ENCODE assay signal across 2 cellular contexts in the genomic region with DNA sequence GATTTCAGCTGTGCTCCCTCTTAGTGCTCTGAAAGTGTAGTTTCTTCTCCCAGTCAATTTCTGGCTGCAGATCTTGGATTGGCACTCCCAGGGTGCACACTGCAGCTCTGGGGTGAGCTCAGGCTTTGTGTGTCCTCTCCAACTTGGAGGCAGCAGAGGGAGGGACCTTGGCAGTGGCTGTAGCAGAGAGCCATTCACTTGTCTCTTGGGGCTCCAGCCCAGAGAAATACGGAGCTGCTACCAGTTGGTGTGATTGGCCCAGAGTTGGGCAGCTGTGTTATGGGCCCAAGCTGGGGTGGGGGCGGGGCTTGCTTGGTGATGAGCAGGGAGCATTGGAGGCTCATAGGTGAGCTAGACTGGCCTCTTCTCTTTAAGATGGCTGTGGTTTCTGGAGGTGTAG.
TF ChIP-seq lines count a peak whose summit lies in the region.

No MANE protein-coding gene starts in this region.

TF ChIP-seq in GM23338, 12 proteins besides CTCF, POLR2A, EP300 and RAD21 (continued from another document):
- TF ChIP-seq, protein P1, sequence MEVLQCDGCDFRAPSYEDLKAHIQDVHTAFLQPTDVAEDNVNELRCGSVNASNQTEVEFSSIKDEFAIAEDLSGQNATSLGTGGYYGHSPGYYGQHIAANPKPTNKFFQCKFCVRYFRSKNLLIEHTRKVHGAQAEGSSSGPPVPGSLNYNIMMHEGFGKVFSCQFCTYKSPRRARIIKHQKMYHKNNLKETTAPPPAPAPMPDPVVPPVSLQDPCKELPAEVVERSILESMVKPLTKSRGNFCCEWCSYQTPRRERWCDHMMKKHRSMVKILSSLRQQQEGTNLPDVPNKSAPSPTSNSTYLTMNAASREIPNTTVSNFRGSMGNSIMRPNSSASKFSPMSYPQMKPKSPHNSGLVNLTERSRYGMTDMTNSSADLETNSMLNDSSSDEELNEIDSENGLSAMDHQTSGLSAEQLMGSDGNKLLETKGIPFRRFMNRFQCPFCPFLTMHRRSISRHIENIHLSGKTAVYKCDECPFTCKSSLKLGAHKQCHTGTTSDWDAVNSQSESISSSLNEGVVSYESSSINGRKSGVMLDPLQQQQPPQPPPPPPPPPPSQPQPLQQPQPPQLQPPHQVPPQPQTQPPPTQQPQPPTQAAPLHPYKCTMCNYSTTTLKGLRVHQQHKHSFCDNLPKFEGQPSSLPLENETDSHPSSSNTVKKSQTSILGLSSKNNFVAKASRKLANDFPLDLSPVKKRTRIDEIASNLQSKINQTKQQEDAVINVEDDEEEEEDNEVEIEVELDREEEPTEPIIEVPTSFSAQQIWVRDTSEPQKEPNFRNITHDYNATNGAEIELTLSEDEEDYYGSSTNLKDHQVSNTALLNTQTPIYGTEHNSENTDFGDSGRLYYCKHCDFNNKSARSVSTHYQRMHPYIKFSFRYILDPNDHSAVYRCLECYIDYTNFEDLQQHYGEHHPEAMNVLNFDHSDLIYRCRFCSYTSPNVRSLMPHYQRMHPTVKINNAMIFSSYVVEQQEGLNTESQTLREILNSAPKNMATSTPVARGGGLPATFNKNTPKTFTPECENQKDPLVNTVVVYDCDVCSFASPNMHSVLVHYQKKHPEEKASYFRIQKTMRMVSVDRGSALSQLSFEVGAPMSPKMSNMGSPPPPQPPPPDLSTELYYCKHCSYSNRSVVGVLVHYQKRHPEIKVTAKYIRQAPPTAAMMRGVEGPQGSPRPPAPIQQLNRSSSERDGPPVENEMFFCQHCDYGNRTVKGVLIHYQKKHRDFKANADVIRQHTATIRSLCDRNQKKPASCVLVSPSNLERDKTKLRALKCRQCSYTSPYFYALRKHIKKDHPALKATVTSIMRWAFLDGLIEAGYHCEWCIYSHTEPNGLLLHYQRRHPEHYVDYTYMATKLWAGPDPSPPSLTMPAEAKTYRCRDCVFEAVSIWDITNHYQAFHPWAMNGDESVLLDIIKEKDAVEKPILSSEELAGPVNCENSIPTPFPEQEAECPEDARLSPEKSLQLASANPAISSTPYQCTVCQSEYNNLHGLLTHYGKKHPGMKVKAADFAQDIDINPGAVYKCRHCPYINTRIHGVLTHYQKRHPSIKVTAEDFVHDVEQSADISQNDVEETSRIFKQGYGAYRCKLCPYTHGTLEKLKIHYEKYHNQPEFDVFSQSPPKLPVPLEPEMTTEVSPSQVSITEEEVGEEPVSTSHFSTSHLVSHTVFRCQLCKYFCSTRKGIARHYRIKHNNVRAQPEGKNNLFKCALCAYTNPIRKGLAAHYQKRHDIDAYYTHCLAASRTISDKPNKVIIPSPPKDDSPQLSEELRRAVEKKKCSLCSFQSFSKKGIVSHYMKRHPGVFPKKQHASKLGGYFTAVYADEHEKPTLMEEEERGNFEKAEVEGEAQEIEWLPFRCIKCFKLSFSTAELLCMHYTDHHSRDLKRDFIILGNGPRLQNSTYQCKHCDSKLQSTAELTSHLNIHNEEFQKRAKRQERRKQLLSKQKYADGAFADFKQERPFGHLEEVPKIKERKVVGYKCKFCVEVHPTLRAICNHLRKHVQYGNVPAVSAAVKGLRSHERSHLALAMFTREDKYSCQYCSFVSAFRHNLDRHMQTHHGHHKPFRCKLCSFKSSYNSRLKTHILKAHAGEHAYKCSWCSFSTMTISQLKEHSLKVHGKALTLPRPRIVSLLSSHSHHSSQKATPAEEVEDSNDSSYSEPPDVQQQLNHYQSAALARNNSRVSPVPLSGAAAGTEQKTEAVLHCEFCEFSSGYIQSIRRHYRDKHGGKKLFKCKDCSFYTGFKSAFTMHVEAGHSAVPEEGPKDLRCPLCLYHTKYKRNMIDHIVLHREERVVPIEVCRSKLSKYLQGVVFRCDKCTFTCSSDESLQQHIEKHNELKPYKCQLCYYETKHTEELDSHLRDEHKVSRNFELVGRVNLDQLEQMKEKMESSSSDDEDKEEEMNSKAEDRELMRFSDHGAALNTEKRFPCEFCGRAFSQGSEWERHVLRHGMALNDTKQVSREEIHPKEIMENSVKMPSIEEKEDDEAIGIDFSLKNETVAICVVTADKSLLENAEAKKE (CRISPR knock-in tag; IDR thresholded peaks at IDR 0.05): no peak
- TF ChIP-seq, protein P2, sequence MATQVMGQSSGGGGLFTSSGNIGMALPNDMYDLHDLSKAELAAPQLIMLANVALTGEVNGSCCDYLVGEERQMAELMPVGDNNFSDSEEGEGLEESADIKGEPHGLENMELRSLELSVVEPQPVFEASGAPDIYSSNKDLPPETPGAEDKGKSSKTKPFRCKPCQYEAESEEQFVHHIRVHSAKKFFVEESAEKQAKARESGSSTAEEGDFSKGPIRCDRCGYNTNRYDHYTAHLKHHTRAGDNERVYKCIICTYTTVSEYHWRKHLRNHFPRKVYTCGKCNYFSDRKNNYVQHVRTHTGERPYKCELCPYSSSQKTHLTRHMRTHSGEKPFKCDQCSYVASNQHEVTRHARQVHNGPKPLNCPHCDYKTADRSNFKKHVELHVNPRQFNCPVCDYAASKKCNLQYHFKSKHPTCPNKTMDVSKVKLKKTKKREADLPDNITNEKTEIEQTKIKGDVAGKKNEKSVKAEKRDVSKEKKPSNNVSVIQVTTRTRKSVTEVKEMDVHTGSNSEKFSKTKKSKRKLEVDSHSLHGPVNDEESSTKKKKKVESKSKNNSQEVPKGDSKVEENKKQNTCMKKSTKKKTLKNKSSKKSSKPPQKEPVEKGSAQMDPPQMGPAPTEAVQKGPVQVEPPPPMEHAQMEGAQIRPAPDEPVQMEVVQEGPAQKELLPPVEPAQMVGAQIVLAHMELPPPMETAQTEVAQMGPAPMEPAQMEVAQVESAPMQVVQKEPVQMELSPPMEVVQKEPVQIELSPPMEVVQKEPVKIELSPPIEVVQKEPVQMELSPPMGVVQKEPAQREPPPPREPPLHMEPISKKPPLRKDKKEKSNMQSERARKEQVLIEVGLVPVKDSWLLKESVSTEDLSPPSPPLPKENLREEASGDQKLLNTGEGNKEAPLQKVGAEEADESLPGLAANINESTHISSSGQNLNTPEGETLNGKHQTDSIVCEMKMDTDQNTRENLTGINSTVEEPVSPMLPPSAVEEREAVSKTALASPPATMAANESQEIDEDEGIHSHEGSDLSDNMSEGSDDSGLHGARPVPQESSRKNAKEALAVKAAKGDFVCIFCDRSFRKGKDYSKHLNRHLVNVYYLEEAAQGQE (IDR thresholded peaks at IDR 0.05; ENCODE audit: unreplicated experiment): no peak
- TF ChIP-seq EZH2 (IDR thresholded peaks at IDR 0.05; ENCODE audit: low read depth, unreplicated experiment) (no peak), JUNB (IDR thresholded peaks at IDR 0.05; ENCODE audit: unreplicated experiment) (no peak), EZH2phosphoT487 (IDR thresholded peaks at IDR 0.05; ENCODE audit: unreplicated experiment) (no peak), STAT1 (IDR thresholded peaks at IDR 0.05; ENCODE audit: unreplicated experiment) (no peak), CREB1 (CRISPR knock-in tag; IDR thresholded peaks at IDR 0.05; ENCODE audit: low read depth) (no peak)
- TF ChIP-seq, protein P3, sequence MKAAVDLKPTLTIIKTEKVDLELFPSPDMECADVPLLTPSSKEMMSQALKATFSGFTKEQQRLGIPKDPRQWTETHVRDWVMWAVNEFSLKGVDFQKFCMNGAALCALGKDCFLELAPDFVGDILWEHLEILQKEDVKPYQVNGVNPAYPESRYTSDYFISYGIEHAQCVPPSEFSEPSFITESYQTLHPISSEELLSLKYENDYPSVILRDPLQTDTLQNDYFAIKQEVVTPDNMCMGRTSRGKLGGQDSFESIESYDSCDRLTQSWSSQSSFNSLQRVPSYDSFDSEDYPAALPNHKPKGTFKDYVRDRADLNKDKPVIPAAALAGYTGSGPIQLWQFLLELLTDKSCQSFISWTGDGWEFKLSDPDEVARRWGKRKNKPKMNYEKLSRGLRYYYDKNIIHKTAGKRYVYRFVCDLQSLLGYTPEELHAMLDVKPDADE (IDR thresholded peaks at IDR 0.05): no peak

TF ChIP-seq in WTC11, 78 proteins besides CTCF, POLR2A, EP300 and RAD21 (continued from another document and continues in another):
- TF ChIP-seq, protein P4, sequence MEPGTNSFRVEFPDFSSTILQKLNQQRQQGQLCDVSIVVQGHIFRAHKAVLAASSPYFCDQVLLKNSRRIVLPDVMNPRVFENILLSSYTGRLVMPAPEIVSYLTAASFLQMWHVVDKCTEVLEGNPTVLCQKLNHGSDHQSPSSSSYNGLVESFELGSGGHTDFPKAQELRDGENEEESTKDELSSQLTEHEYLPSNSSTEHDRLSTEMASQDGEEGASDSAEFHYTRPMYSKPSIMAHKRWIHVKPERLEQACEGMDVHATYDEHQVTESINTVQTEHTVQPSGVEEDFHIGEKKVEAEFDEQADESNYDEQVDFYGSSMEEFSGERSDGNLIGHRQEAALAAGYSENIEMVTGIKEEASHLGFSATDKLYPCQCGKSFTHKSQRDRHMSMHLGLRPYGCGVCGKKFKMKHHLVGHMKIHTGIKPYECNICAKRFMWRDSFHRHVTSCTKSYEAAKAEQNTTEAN (CRISPR knock-in tag; IDR thresholded peaks at IDR 0.05): no peak
- TF ChIP-seq ZNF219 (CRISPR knock-in tag; IDR thresholded peaks at IDR 0.05; ENCODE audit: borderline replicate concordance): no peak
- TF ChIP-seq RELA (CRISPR knock-in tag; IDR thresholded peaks at IDR 0.05; ENCODE audit: borderline replicate concordance): no peak
- TF ChIP-seq, protein P5, sequence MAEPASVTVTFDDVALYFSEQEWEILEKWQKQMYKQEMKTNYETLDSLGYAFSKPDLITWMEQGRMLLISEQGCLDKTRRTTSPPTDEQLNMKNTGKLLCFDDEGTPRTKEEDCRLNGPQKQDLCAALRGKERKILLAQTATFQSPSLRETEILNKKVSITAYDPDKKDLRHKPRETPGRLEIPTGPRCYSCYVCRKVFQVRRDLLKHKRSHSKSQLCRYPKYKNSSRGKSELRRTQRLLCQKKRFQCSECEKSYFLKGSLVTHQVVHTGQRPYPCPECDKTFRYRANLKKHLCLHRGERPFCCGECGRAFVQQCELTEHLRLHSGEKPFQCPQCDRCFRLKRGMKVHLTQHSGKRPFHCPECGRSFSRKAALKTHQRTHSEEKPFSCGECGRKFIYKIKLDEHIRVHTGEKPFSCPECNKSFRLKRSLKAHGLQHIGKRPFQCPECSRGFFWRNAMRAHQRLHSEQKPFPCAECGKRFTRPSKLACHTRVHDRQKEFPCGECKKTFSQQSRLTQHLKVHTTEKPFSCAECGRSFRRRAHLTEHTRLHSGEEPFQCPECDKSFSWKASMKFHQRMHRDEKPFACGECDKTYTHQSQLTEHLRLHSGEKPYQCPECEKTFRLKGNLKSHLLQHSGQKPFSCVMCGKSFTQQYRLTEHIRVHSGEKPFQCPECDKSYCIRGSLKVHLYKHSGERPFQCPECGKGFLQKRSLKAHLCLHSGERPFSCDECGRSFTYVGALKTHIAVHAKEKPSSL (CRISPR knock-in tag; conservative IDR thresholded peaks at IDR 0.05): no peak
- no peak for TF ChIP-seq GRHL2 (CRISPR knock-in tag; IDR thresholded peaks at IDR 0.05; ENCODE audit: insufficient replicate concordance, severe bottlenecking)
- TF ChIP-seq, protein P6, sequence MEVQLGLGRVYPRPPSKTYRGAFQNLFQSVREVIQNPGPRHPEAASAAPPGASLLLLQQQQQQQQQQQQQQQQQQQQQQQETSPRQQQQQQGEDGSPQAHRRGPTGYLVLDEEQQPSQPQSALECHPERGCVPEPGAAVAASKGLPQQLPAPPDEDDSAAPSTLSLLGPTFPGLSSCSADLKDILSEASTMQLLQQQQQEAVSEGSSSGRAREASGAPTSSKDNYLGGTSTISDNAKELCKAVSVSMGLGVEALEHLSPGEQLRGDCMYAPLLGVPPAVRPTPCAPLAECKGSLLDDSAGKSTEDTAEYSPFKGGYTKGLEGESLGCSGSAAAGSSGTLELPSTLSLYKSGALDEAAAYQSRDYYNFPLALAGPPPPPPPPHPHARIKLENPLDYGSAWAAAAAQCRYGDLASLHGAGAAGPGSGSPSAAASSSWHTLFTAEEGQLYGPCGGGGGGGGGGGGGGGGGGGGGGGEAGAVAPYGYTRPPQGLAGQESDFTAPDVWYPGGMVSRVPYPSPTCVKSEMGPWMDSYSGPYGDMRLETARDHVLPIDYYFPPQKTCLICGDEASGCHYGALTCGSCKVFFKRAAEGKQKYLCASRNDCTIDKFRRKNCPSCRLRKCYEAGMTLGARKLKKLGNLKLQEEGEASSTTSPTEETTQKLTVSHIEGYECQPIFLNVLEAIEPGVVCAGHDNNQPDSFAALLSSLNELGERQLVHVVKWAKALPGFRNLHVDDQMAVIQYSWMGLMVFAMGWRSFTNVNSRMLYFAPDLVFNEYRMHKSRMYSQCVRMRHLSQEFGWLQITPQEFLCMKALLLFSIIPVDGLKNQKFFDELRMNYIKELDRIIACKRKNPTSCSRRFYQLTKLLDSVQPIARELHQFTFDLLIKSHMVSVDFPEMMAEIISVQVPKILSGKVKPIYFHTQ (CRISPR knock-in tag; IDR thresholded peaks at IDR 0.05): no peak
- TF ChIP-seq ZNF121 (CRISPR knock-in tag; IDR thresholded peaks at IDR 0.05): no peak
- TF ChIP-seq, protein P7, sequence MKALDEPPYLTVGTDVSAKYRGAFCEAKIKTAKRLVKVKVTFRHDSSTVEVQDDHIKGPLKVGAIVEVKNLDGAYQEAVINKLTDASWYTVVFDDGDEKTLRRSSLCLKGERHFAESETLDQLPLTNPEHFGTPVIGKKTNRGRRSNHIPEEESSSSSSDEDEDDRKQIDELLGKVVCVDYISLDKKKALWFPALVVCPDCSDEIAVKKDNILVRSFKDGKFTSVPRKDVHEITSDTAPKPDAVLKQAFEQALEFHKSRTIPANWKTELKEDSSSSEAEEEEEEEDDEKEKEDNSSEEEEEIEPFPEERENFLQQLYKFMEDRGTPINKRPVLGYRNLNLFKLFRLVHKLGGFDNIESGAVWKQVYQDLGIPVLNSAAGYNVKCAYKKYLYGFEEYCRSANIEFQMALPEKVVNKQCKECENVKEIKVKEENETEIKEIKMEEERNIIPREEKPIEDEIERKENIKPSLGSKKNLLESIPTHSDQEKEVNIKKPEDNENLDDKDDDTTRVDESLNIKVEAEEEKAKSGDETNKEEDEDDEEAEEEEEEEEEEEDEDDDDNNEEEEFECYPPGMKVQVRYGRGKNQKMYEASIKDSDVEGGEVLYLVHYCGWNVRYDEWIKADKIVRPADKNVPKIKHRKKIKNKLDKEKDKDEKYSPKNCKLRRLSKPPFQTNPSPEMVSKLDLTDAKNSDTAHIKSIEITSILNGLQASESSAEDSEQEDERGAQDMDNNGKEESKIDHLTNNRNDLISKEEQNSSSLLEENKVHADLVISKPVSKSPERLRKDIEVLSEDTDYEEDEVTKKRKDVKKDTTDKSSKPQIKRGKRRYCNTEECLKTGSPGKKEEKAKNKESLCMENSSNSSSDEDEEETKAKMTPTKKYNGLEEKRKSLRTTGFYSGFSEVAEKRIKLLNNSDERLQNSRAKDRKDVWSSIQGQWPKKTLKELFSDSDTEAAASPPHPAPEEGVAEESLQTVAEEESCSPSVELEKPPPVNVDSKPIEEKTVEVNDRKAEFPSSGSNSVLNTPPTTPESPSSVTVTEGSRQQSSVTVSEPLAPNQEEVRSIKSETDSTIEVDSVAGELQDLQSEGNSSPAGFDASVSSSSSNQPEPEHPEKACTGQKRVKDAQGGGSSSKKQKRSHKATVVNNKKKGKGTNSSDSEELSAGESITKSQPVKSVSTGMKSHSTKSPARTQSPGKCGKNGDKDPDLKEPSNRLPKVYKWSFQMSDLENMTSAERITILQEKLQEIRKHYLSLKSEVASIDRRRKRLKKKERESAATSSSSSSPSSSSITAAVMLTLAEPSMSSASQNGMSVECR (CRISPR knock-in tag; IDR thresholded peaks at IDR 0.05; ENCODE audit: borderline replicate concordance): no peak
- no peak for TF ChIP-seq FOXP1 (CRISPR knock-in tag; IDR thresholded peaks at IDR 0.05; ENCODE audit: borderline replicate concordance)
- TF ChIP-seq, protein P8, sequence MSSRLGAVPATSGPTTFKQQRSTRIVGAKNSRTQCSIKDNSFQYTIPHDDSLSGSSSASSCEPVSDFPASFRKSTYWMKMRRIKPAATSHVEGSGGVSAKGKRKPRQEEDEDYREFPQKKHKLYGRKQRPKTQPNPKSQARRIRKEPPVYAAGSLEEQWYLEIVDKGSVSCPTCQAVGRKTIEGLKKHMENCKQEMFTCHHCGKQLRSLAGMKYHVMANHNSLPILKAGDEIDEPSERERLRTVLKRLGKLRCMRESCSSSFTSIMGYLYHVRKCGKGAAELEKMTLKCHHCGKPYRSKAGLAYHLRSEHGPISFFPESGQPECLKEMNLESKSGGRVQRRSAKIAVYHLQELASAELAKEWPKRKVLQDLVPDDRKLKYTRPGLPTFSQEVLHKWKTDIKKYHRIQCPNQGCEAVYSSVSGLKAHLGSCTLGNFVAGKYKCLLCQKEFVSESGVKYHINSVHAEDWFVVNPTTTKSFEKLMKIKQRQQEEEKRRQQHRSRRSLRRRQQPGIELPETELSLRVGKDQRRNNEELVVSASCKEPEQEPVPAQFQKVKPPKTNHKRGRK (CRISPR knock-in tag; IDR thresholded peaks at IDR 0.05; ENCODE audit: borderline replicate concordance): no peak
